22 cellular contexts compared by ENCODE assay signal in the genomic region with DNA sequence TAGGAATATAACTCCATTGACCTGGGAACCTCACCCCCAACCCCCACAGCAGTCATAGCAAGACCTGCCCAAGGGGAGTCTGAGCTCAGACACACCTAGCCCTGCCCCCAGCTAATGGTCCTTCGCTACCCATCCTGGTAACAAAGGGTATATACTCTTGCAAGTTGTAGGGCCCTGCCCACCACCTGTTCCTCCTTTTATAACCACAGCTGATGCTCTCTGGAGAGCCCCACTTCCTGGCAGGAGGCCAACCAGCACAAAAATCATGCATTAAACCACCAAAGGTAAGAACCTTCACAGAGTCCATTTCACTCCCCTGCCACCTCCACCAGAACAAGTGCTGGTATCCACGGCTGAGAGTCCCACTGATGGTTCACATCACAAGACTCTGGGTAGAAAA.
"Had no signal": no experiment of that assay in that cellular context is flagged by ENCODE, and none has a peak within 500 bp of the region (broad histone marks: within the 10 kb centered on the region; RNA-seq: fewer than 3 reads in every experiment).

No MANE protein-coding gene starts in this region.

- H3K27me3 ChIP-seq: dorsolateral prefrontal cortex, gastrocnemius medialis, neutrophil, right atrium auricular region, stomach, thyroid gland had no signal

- H3K4me3 ChIP-seq: dorsolateral prefrontal cortex, gastrocnemius medialis, lung, prostate gland, right atrium auricular region, smooth muscle cell, stomach, thyroid gland had no signal

- H3K4me2 ChIP-seq: smooth muscle cell had no signal

- H3K27ac ChIP-seq: dorsolateral prefrontal cortex, gastrocnemius medialis, neutrophil, prostate gland, right atrium auricular region, stomach, thyroid gland had no signal

- DNase-seq: dorsolateral prefrontal cortex; effector CD4-positive, alpha-beta T cell; foreskin fibroblast; gastrocnemius medialis; head of caudate nucleus; naive B cell; stimulated activated CD4-positive, alpha-beta T cell treated with anti-CD3 and anti-CD28 coated beads, Interleukin-12 subunit alpha, Interleukin-12 subunit beta, amount 100 ng/mL, for 4 hours; stimulated activated CD4-positive, alpha-beta T cell treated with anti-CD3 and anti-CD28 coated beads, Interleukin-1b, Interleukin-23, amount 100 ng/mL, for 48 hours; stimulated activated CD4-positive, alpha-beta T cell treated with anti-CD3 and anti-CD28 coated beads, Interleukin-4, amount 100 ng/mL, for 1 hour; stimulated activated CD8-positive, alpha-beta memory T cell treated with anti-CD3 and anti-CD28 coated beads, Interleukin-4, amount 100 ng/mL, for 48 hours; stimulated activated naive CD4-positive, alpha-beta T cell; stomach; thyroid gland; trophoblast cell had no signal

- H3K9me3 ChIP-seq: gastrocnemius medialis, neutrophil, prostate gland, right atrium auricular region, thyroid gland had no signal

- ATAC-seq: gastrocnemius medialis; left lobe of liver; natural killer cell treated with Interleukin-12 subunit alpha and Interleukin-12 subunit beta and Interleukin-15 and Interleukin-18, amount 100 ng/mL, for 72 hours; sciatic nerve had no signal

- H3K36me3 ChIP-seq: gastrocnemius medialis, neutrophil, prostate gland, right atrium auricular region, stomach, thyroid gland had no signal

- H3K4me1 ChIP-seq: gastrocnemius medialis, prostate gland, right atrium auricular region, stomach, thyroid gland had no signal
